In the genomic region with DNA sequence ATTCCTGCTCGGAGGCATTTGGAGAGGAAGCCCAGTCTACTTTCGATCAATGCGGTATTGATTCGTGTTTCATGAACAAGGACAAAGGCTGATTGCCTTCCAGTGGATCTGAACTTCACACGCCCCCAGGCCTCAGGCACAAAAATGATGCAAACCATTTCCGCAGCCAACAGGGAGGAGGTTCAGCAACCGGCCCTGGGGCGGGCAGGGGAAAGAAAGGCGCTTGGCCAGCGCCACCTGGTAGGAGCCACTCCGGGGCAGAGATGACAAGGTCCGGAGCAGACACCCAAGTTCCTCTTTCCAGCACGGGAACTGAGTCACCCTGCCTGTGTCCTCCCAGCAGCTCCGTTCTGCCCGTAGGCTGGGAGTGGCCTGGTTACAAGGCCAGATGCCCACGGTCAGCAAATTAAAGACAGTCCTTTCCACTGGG, we compare ENCODE assay signal across 8 cellular contexts.
DNase-seq lines count a peak whose midpoint lies in the region; ATAC-seq, FAIRE-seq and TF ChIP-seq lines count a peak whose summit lies in the region.

No MANE protein-coding gene starts in this region.

- H3K4me1 Mint-ChIP-seq in activated T-helper 17 cell treated with anti-CD3 and anti-CD28 coated beads, Interleukin-2, amount 50 U/mL, for 72 hours, result no peaks in the 10 kb centered on the region
- H3K4me1 Mint-ChIP-seq in activated CD4-positive, alpha-beta T cell treated with anti-CD3 and anti-CD28 coated beads for 36 hours, result no peaks in the 10 kb centered on the region
- H3K4me1 Mint-ChIP-seq in activated naive CD8-positive, alpha-beta T cell treated with anti-CD3 and anti-CD28 coated beads, Interleukin-2, amount 50 U/mL, for 24 hours, result no peaks in the 10 kb centered on the region

- TF ChIP-seq CTCF in left ventricle myocardium inferior (IDR thresholded peaks at IDR 0.05; ENCODE audit: borderline replicate concordance), result no peak

- H3K4me3 Mint-ChIP-seq in activated T-helper 17 cell treated with anti-CD3 and anti-CD28 coated beads, Interleukin-2, amount 50 U/mL, for 72 hours, result no peak overlapping the region
- H3K4me3 Mint-ChIP-seq in activated CD4-positive, alpha-beta T cell treated with anti-CD3 and anti-CD28 coated beads for 36 hours, result no peak overlapping the region
- no peak overlapping the region for H3K4me3 Mint-ChIP-seq in activated naive CD8-positive, alpha-beta T cell treated with anti-CD3 and anti-CD28 coated beads, Interleukin-2, amount 50 U/mL, for 24 hours

- ATAC-seq in HG02610 (IDR thresholded peaks at IDR 0.05; ENCODE audit: unreplicated experiment), result peak; percentile 49
- ATAC-seq in activated T-helper 17 cell treated with anti-CD3 and anti-CD28 coated beads, Interleukin-2, amount 50 U/mL, for 72 hours (replicated peaks), result no peak
- ATAC-seq in activated CD4-positive, alpha-beta T cell treated with anti-CD3 and anti-CD28 coated beads for 36 hours, result no peak
- no peak for ATAC-seq in activated naive CD8-positive, alpha-beta T cell treated with anti-CD3 and anti-CD28 coated beads, Interleukin-2, amount 50 U/mL, for 24 hours

- 23 to 50% (median 30%) methylated on average over 16 of the region's 16 CpGs for WGBS in small intestine, 3 donors

- peak overlapping the region; percentile 73 for H3K27ac ChIP-seq in left ventricle myocardium inferior (replicated peaks)
- H3K27ac ChIP-seq in small intestine (ENCODE audit: low read depth in 1 of 2, low read length in 1 of 2), result peak overlapping the region in 1 of 2 donors; percentile 78

- no peak for FAIRE-seq in small intestine (lab: Jason Lieb, UNC)

- peaks cover 3% of the 10 kb centered on the region for H3K9me3 Mint-ChIP-seq in activated T-helper 17 cell treated with anti-CD3 and anti-CD28 coated beads, Interleukin-2, amount 50 U/mL, for 72 hours
- H3K9me3 Mint-ChIP-seq in activated CD4-positive, alpha-beta T cell treated with anti-CD3 and anti-CD28 coated beads for 36 hours (ENCODE audit: low read depth), result no peaks in the 10 kb centered on the region
- no peaks in the 10 kb centered on the region for H3K9me3 Mint-ChIP-seq in activated naive CD8-positive, alpha-beta T cell treated with anti-CD3 and anti-CD28 coated beads, Interleukin-2, amount 50 U/mL, for 24 hours

- CTCF ChIA-PET in activated CD4-positive, alpha-beta T cell treated with anti-CD3 and anti-CD28 coated beads for 36 hours (lab: Charles Lee), result no interaction called here

- DNase-seq in UCSD-AML1 (lab: John Stamatoyannopoulos, UW; ENCODE audit: unreplicated experiment) (peak; percentile 87), left ventricle myocardium inferior (peak; percentile 72), small intestine (peak; percentile 65)
- no peak for DNase-seq in activated CD8-positive, alpha-beta memory T cell treated with anti-CD3 and anti-CD28 coated beads, Interleukin-2, amount 50 U/mL, for 48 hours
- DNase-seq in activated CD4-positive, alpha-beta T cell treated with anti-CD3 and anti-CD28 coated beads for 36 hours, result no peak
- DNase-seq in activated naive CD8-positive, alpha-beta T cell treated with anti-CD3 and anti-CD28 coated beads, Interleukin-2, amount 50 U/mL, for 24 hours, result no peak

- POLR2A ChIA-PET in activated CD4-positive, alpha-beta T cell treated with anti-CD3 and anti-CD28 coated beads for 36 hours (lab: Charles Lee), result no interaction called here

- H3K36me3 ChIP-seq in left ventricle myocardium inferior, result no peaks in the 10 kb centered on the region
- no peaks in the 10 kb centered on the region for H3K36me3 ChIP-seq in small intestine (ENCODE audit: control insufficient read depth in 2 of 2, insufficient read depth in 2 of 2, low read length in 2 of 2)

- peaks cover 4% of the 10 kb centered on the region for H3K27me3 Mint-ChIP-seq in activated T-helper 17 cell treated with anti-CD3 and anti-CD28 coated beads, Interleukin-2, amount 50 U/mL, for 72 hours
- H3K27me3 Mint-ChIP-seq in activated CD4-positive, alpha-beta T cell treated with anti-CD3 and anti-CD28 coated beads for 36 hours, result peaks cover 5% of the 10 kb centered on the region
- H3K27me3 Mint-ChIP-seq in activated naive CD8-positive, alpha-beta T cell treated with anti-CD3 and anti-CD28 coated beads, Interleukin-2, amount 50 U/mL, for 24 hours, result no peaks in the 10 kb centered on the region

- no peaks in the 10 kb centered on the region for H3K36me3 Mint-ChIP-seq in activated T-helper 17 cell treated with anti-CD3 and anti-CD28 coated beads, Interleukin-2, amount 50 U/mL, for 72 hours (ENCODE audit: low read depth)
- no peaks in the 10 kb centered on the region for H3K36me3 Mint-ChIP-seq in activated CD4-positive, alpha-beta T cell treated with anti-CD3 and anti-CD28 coated beads for 36 hours (ENCODE audit: low read depth)
- H3K36me3 Mint-ChIP-seq in activated naive CD8-positive, alpha-beta T cell treated with anti-CD3 and anti-CD28 coated beads, Interleukin-2, amount 50 U/mL, for 24 hours (ENCODE audit: low read depth), result no peaks in the 10 kb centered on the region

- intact Hi-C loops in left ventricle myocardium inferior (cut with micrococcal nuclease), result no loop called here
- intact Hi-C loops in activated CD4-positive, alpha-beta T cell treated with anti-CD3 and anti-CD28 coated beads for 36 hours (cut with DNase I, micrococcal nuclease), result no loop called here

- H3K27ac Mint-ChIP-seq in activated T-helper 17 cell treated with anti-CD3 and anti-CD28 coated beads, Interleukin-2, amount 50 U/mL, for 72 hours, result no peak overlapping the region
- no peak overlapping the region for H3K27ac Mint-ChIP-seq in activated CD4-positive, alpha-beta T cell treated with anti-CD3 and anti-CD28 coated beads for 36 hours
- H3K27ac Mint-ChIP-seq in activated naive CD8-positive, alpha-beta T cell treated with anti-CD3 and anti-CD28 coated beads, Interleukin-2, amount 50 U/mL, for 24 hours, result no peak overlapping the region

- H3K4me1 ChIP-seq in left ventricle myocardium inferior (peaks cover 32% of the 10 kb centered on the region), small intestine (ENCODE audit: control insufficient read depth in 2 of 2, insufficient read depth in 1 of 2, low read depth in 1 of 2, low read length in 1 of 2) (no peaks in the 10 kb centered on the region)

- H3K4me3 ChIP-seq in left ventricle myocardium inferior (no peak overlapping the region), small intestine (ENCODE audit: low read depth in 1 of 2, low read length in 2 of 2) (no peak overlapping the region)

- H3K9me3 ChIP-seq in left ventricle myocardium inferior (replicated peaks) (peaks cover 3% of the 10 kb centered on the region), small intestine (ENCODE audit: control insufficient read depth, low read depth) (no peaks in the 10 kb centered on the region)

- no peaks in the 10 kb centered on the region for H3K27me3 ChIP-seq in left ventricle myocardium inferior (ENCODE audit: low read depth)
- H3K27me3 ChIP-seq in small intestine (ENCODE audit: control insufficient read depth in 2 of 2, insufficient read depth in 2 of 2, low read length in 2 of 2), result no peaks in the 10 kb centered on the region

Comparison
In these comparisons a context has a peak if more than half of its experiments do, and no peak if none do; other contexts are left out.
1. DNase-seq: peak in UCSD-AML1 (single experiment), left ventricle myocardium inferior (single experiment) and small intestine (single experiment); none in activated CD8-positive, alpha-beta memory T cell treated with anti-CD3 and anti-CD28 coated beads, Interleukin-2, amount 50 U/mL, for 48 hours (single experiment), activated CD4-positive, alpha-beta T cell treated with anti-CD3 and anti-CD28 coated beads for 36 hours (single experiment) and activated naive CD8-positive, alpha-beta T cell treated with anti-CD3 and anti-CD28 coated beads, Interleukin-2, amount 50 U/mL, for 24 hours (single experiment).